1 cellular context compared by ENCODE assay signal in genomic region chr10:84139126-84140035, GRCh38.
A peak's percentile ranks its signal among the peaks of the same experiment; 100 is the strongest.
TF ChIP-seq lines count a peak whose summit lies in the region.

GHITM (plus strand) TSS chr10:84139509; CDS start chr10:84141501, 1,992 bp downstream.

TF ChIP-seq in HepG2, 621 proteins besides CTCF, POLR2A, EP300 and RAD21 (continued from another document and continues in another):
- TF ChIP-seq, protein P1, sequence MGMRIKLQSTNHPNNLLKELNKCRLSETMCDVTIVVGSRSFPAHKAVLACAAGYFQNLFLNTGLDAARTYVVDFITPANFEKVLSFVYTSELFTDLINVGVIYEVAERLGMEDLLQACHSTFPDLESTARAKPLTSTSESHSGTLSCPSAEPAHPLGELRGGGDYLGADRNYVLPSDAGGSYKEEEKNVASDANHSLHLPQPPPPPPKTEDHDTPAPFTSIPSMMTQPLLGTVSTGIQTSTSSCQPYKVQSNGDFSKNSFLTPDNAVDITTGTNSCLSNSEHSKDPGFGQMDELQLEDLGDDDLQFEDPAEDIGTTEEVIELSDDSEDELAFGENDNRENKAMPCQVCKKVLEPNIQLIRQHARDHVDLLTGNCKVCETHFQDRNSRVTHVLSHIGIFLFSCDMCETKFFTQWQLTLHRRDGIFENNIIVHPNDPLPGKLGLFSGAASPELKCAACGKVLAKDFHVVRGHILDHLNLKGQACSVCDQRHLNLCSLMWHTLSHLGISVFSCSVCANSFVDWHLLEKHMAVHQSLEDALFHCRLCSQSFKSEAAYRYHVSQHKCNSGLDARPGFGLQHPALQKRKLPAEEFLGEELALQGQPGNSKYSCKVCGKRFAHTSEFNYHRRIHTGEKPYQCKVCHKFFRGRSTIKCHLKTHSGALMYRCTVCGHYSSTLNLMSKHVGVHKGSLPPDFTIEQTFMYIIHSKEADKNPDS (CRISPR knock-in tag; IDR thresholded peaks at IDR 0.05), result no peak
- peak; percentile 46 for TF ChIP-seq DBP (CRISPR knock-in tag; IDR thresholded peaks at IDR 0.05; ENCODE audit: not compliant biosample characterization)
- no peak for TF ChIP-seq ZNF124 (CRISPR knock-in tag; IDR thresholded peaks at IDR 0.05)
- TF ChIP-seq SNAI1 (CRISPR knock-in tag; IDR thresholded peaks at IDR 0.05; ENCODE audit: borderline replicate concordance), result peak; percentile 86
- no peak for TF ChIP-seq ZBTB1 (CRISPR knock-in tag; IDR thresholded peaks at IDR 0.05; ENCODE audit: borderline replicate concordance)
- TF ChIP-seq JUN (CRISPR knock-in tag; IDR thresholded peaks at IDR 0.05), result no peak
- TF ChIP-seq ZNF720 (CRISPR knock-in tag; IDR thresholded peaks at IDR 0.05), result no peak
- TF ChIP-seq ATRX (CRISPR knock-in tag; IDR thresholded peaks at IDR 0.05; ENCODE audit: borderline replicate concordance), result no peak
- TF ChIP-seq SPEN (CRISPR knock-in tag; IDR thresholded peaks at IDR 0.05; ENCODE audit: low read depth), result peak; percentile 94
- TF ChIP-seq ZNF317 (CRISPR knock-in tag; IDR thresholded peaks at IDR 0.05), result peak; percentile 74
- TF ChIP-seq, protein P2, sequence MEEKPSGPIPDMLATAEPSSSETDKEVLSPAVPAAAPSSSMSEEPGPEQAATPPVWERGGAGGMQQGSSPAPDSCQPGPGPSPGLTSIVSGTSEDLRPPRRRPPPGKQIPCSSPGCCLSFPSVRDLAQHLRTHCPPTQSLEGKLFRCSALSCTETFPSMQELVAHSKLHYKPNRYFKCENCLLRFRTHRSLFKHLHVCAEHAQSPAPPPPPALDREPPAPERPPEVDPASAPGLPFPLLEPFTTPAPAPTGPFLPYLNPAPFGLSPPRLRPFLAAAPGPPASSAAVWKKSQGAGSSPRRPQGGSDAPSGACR (CRISPR knock-in tag; IDR thresholded peaks at IDR 0.05), result no peak
- peak; percentile 74; the same call in 1 of the 2 replicates for TF ChIP-seq ZNF703 (CRISPR knock-in tag; IDR thresholded peaks at IDR 0.05; ENCODE audit: borderline replicate concordance)
- peak; percentile 89 for TF ChIP-seq RBM39 (IDR thresholded peaks at IDR 0.05; ENCODE audit: low read depth, low read length, poor library complexity, severe bottlenecking)
- TF ChIP-seq CBX5 (CRISPR knock-in tag; IDR thresholded peaks at IDR 0.05; ENCODE audit: borderline replicate concordance), result no peak; the same call in 1 of the 2 replicates
- no peak for TF ChIP-seq GPN1 (CRISPR knock-in tag; IDR thresholded peaks at IDR 0.05; ENCODE audit: borderline replicate concordance)
- no peak for TF ChIP-seq SMC3 (IDR thresholded peaks at IDR 0.05; ENCODE audit: low read length)
- no peak for TF ChIP-seq CENPT (CRISPR knock-in tag; IDR thresholded peaks at IDR 0.05; ENCODE audit: low read depth)
- no peak for TF ChIP-seq SP140L (CRISPR knock-in tag; IDR thresholded peaks at IDR 0.05; ENCODE audit: borderline replicate concordance)
- no peak for TF ChIP-seq CCAR2 (optimal IDR thresholded peaks at IDR 0.05; ENCODE audit: low read depth, low read length)
- TF ChIP-seq, protein P3, sequence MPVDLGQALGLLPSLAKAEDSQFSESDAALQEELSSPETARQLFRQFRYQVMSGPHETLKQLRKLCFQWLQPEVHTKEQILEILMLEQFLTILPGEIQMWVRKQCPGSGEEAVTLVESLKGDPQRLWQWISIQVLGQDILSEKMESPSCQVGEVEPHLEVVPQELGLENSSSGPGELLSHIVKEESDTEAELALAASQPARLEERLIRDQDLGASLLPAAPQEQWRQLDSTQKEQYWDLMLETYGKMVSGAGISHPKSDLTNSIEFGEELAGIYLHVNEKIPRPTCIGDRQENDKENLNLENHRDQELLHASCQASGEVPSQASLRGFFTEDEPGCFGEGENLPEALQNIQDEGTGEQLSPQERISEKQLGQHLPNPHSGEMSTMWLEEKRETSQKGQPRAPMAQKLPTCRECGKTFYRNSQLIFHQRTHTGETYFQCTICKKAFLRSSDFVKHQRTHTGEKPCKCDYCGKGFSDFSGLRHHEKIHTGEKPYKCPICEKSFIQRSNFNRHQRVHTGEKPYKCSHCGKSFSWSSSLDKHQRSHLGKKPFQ (CRISPR knock-in tag; IDR thresholded peaks at IDR 0.05; ENCODE audit: insufficient replicate concordance), result no peak
- no peak; the same call in 1 of the 2 replicates for TF ChIP-seq PATZ1 (CRISPR knock-in tag; IDR thresholded peaks at IDR 0.05)
- no peak for TF ChIP-seq PTBP1 (IDR thresholded peaks at IDR 0.05; ENCODE audit: low read depth, low read length, poor library complexity, severe bottlenecking)
- TF ChIP-seq FIP1L1 (IDR thresholded peaks at IDR 0.05; ENCODE audit: borderline replicate concordance, insufficient read depth, low read depth, low read length), result no peak
- TF ChIP-seq ZNF570 (CRISPR knock-in tag; IDR thresholded peaks at IDR 0.05; ENCODE audit: borderline replicate concordance), result no peak
- TF ChIP-seq ZNF781 (CRISPR knock-in tag; IDR thresholded peaks at IDR 0.05; ENCODE audit: borderline replicate concordance, not compliant biosample characterization), result peak; percentile 64
- TF ChIP-seq PCBP1 (IDR thresholded peaks at IDR 0.05; ENCODE audit: borderline replicate concordance, low read depth, low read length), result peak; percentile 82; the same call in 1 of the 2 replicates
- no peak for TF ChIP-seq SUZ12 (IDR thresholded peaks at IDR 0.05; ENCODE audit: low read depth, low read length)
- peak; percentile 88; the same call in 1 of the 2 replicates for TF ChIP-seq KLF13 (CRISPR knock-in tag; IDR thresholded peaks at IDR 0.05)
- peak; percentile 71; the same call in 1 of the 2 replicates for TF ChIP-seq SIN3B (IDR thresholded peaks at IDR 0.05; ENCODE audit: low read length)
- TF ChIP-seq TERF1 (CRISPR knock-in tag; IDR thresholded peaks at IDR 0.05), result no peak
- TF ChIP-seq IKZF4 (CRISPR knock-in tag; IDR thresholded peaks at IDR 0.05; ENCODE audit: borderline replicate concordance, low read depth, not compliant biosample characterization), result no peak
- TF ChIP-seq ZNF441 (CRISPR knock-in tag; IDR thresholded peaks at IDR 0.05; ENCODE audit: borderline replicate concordance), result no peak; the same call in 1 of the 2 replicates
- TF ChIP-seq, protein P4, sequence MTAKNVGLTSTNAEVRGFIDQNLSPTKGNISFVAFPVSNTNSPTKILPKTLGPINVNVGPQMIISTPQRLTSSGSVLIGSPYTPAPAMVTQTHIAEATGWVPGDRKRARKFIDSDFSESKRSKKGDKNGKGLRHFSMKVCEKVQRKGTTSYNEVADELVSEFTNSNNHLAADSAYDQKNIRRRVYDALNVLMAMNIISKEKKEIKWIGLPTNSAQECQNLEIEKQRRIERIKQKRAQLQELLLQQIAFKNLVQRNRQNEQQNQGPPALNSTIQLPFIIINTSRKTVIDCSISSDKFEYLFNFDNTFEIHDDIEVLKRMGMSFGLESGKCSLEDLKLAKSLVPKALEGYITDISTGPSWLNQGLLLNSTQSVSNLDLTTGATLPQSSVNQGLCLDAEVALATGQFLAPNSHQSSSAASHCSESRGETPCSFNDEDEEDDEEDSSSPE (CRISPR knock-in tag; IDR thresholded peaks at IDR 0.05), result no peak; the same call in 1 of the 2 replicates
- TF ChIP-seq, protein P5, sequence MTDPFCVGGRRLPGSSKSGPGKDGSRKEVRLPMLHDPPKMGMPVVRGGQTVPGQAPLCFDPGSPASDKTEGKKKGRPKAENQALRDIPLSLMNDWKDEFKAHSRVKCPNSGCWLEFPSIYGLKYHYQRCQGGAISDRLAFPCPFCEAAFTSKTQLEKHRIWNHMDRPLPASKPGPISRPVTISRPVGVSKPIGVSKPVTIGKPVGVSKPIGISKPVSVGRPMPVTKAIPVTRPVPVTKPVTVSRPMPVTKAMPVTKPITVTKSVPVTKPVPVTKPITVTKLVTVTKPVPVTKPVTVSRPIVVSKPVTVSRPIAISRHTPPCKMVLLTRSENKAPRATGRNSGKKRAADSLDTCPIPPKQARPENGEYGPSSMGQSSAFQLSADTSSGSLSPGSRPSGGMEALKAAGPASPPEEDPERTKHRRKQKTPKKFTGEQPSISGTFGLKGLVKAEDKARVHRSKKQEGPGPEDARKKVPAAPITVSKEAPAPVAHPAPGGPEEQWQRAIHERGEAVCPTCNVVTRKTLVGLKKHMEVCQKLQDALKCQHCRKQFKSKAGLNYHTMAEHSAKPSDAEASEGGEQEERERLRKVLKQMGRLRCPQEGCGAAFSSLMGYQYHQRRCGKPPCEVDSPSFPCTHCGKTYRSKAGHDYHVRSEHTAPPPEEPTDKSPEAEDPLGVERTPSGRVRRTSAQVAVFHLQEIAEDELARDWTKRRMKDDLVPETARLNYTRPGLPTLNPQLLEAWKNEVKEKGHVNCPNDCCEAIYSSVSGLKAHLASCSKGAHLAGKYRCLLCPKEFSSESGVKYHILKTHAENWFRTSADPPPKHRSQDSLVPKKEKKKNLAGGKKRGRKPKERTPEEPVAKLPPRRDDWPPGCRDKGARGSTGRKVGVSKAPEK (CRISPR knock-in tag; IDR thresholded peaks at IDR 0.05; ENCODE audit: borderline replicate concordance), result no peak
- TF ChIP-seq, protein P6, sequence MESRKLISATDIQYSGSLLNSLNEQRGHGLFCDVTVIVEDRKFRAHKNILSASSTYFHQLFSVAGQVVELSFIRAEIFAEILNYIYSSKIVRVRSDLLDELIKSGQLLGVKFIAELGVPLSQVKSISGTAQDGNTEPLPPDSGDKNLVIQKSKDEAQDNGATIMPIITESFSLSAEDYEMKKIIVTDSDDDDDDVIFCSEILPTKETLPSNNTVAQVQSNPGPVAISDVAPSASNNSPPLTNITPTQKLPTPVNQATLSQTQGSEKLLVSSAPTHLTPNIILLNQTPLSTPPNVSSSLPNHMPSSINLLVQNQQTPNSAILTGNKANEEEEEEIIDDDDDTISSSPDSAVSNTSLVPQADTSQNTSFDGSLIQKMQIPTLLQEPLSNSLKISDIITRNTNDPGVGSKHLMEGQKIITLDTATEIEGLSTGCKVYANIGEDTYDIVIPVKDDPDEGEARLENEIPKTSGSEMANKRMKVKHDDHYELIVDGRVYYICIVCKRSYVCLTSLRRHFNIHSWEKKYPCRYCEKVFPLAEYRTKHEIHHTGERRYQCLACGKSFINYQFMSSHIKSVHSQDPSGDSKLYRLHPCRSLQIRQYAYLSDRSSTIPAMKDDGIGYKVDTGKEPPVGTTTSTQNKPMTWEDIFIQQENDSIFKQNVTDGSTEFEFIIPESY (CRISPR knock-in tag; IDR thresholded peaks at IDR 0.05), result 0 out of 2 replicates have a peak, but pooled peaks have one; percentile 13
- TF ChIP-seq, protein P7, sequence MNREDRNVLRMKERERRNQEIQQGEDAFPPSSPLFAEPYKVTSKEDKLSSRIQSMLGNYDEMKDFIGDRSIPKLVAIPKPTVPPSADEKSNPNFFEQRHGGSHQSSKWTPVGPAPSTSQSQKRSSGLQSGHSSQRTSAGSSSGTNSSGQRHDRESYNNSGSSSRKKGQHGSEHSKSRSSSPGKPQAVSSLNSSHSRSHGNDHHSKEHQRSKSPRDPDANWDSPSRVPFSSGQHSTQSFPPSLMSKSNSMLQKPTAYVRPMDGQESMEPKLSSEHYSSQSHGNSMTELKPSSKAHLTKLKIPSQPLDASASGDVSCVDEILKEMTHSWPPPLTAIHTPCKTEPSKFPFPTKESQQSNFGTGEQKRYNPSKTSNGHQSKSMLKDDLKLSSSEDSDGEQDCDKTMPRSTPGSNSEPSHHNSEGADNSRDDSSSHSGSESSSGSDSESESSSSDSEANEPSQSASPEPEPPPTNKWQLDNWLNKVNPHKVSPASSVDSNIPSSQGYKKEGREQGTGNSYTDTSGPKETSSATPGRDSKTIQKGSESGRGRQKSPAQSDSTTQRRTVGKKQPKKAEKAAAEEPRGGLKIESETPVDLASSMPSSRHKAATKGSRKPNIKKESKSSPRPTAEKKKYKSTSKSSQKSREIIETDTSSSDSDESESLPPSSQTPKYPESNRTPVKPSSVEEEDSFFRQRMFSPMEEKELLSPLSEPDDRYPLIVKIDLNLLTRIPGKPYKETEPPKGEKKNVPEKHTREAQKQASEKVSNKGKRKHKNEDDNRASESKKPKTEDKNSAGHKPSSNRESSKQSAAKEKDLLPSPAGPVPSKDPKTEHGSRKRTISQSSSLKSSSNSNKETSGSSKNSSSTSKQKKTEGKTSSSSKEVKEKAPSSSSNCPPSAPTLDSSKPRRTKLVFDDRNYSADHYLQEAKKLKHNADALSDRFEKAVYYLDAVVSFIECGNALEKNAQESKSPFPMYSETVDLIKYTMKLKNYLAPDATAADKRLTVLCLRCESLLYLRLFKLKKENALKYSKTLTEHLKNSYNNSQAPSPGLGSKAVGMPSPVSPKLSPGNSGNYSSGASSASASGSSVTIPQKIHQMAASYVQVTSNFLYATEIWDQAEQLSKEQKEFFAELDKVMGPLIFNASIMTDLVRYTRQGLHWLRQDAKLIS (CRISPR knock-in tag; IDR thresholded peaks at IDR 0.05), result 0 out of 2 replicates have a peak, but pooled peaks have one; percentile 11
- TF ChIP-seq, protein P8, sequence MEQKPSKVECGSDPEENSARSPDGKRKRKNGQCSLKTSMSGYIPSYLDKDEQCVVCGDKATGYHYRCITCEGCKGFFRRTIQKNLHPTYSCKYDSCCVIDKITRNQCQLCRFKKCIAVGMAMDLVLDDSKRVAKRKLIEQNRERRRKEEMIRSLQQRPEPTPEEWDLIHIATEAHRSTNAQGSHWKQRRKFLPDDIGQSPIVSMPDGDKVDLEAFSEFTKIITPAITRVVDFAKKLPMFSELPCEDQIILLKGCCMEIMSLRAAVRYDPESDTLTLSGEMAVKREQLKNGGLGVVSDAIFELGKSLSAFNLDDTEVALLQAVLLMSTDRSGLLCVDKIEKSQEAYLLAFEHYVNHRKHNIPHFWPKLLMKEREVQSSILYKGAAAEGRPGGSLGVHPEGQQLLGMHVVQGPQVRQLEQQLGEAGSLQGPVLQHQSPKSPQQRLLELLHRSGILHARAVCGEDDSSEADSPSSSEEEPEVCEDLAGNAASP (CRISPR knock-in tag; IDR thresholded peaks at IDR 0.05; ENCODE audit: borderline replicate concordance), result peak; percentile 44
